Comparison of ENCODE assay signal across 8 cellular contexts in the genomic region with DNA sequence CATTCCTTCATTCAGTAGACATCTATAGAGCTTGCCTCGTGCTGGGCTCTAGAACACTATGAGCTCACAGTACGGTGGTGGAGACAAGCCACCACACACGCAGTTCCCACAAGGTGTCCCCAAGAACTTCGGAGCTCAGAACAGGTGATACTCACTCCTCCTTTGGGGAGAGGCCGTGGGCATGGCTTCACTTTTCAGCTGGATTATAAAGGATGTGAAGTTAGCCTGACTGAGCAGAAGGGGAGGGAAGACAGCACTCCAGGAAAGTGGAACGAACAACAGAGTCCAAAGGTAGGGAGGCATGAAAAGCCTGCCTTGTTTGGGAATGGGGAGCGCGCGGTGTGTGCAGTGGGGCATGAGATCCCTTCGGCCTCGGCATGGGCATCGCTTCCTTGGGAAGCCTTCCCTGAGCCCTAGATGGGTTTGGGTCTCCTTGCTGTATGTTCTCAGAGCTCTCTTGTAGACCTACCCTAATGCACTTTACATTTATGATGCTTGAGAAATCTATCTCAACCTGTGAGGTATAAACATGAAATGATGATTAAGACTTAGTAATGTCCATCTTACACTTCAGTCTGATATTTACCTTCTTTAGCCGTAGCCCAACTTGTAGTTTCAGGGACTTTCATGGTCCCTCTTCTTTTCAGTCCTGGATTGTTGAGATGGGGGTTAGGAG. TPM values are rescaled to one million over a fixed set of nuclear protein-coding genes. Genes with fewer than 3 reads are reported as not detected.
DNase-seq lines count a peak whose midpoint lies in the region; ATAC-seq and TF ChIP-seq lines count a peak whose summit lies in the region.

No MANE protein-coding gene starts in this region.

- H3K9me3 ChIP-seq in HUES64 (ENCODE audit: insufficient read depth, low read depth, low read length): no peaks in the 10 kb centered on the region

- peak overlapping the region; percentile 73 for H3K27ac ChIP-seq in HUES64 (ENCODE audit: low read depth, low read length)
- peak overlapping the region; percentile 96 for H3K27ac ChIP-seq in angular gyrus (ENCODE audit: low read depth, low read length)

- peak; percentile 27 for ATAC-seq in GM21515 (IDR thresholded peaks at IDR 0.05; ENCODE audit: unreplicated experiment)
- ATAC-seq in stimulated activated naive CD8-positive, alpha-beta T cell treated with anti-CD3 and anti-CD28 coated beads, Interleukin-15, amount 100 ng/mL, for 72 hours: peak; percentile 67
- no peak for ATAC-seq in GM19324 (IDR thresholded peaks at IDR 0.05; ENCODE audit: low FRiP score, unreplicated experiment)

- H3K4me3 Mint-ChIP-seq in stimulated activated naive CD8-positive, alpha-beta T cell treated with anti-CD3 and anti-CD28 coated beads, Interleukin-15, amount 100 ng/mL, for 72 hours: peak overlapping the region; percentile 91 to 93

- peaks cover 39% of the 10 kb centered on the region for H3K4me1 Mint-ChIP-seq in stimulated activated naive CD8-positive, alpha-beta T cell treated with anti-CD3 and anti-CD28 coated beads, Interleukin-15, amount 100 ng/mL, for 72 hours

- H3K27ac Mint-ChIP-seq in stimulated activated naive CD8-positive, alpha-beta T cell treated with anti-CD3 and anti-CD28 coated beads, Interleukin-15, amount 100 ng/mL, for 72 hours: peak overlapping the region; percentile 95 to 98

- H3K4me1 ChIP-seq in HUES64 (ENCODE audit: insufficient read depth, low read length): peaks cover 10% of the 10 kb centered on the region

- 24% methylated on average over 13 of the region's 13 CpGs for WGBS in HUES64

- no peaks in the 10 kb centered on the region for H3K9me3 Mint-ChIP-seq in stimulated activated naive CD8-positive, alpha-beta T cell treated with anti-CD3 and anti-CD28 coated beads, Interleukin-15, amount 100 ng/mL, for 72 hours

- H3K4me3 ChIP-seq in HUES64 (ENCODE audit: low read length): peak overlapping the region; percentile 95

- H3K36me3 ChIP-seq in HUES64 (ENCODE audit: insufficient read depth, low read length): no peaks in the 10 kb centered on the region

- peak overlapping the region; percentile 47 for H3K9ac ChIP-seq in HUES64 (ENCODE audit: low read depth, low read length)

- no peak for TF ChIP-seq CTCF in GM10266 (IDR thresholded peaks at IDR 0.05; ENCODE audit: control insufficient read depth, insufficient read depth, low read depth, missing control alignments)

- no peaks in the 10 kb centered on the region for H3K27me3 Mint-ChIP-seq in stimulated activated naive CD8-positive, alpha-beta T cell treated with anti-CD3 and anti-CD28 coated beads, Interleukin-15, amount 100 ng/mL, for 72 hours

- H3K27me3 ChIP-seq in HUES64 (ENCODE audit: insufficient read depth, low read length): no peaks in the 10 kb centered on the region

- DNase-seq in GM10266 (ENCODE audit: extremely low spot score) (peak; percentile 32), iris pigment epithelial cell (ENCODE audit: low read depth) (peak; percentile 42)
- DNase-seq in stimulated activated naive CD8-positive, alpha-beta T cell treated with anti-CD3 and anti-CD28 coated beads, Interleukin-15, amount 100 ng/mL, for 72 hours: no peak
- no peak for DNase-seq in activated CD4-positive, CD25-positive, alpha-beta regulatory T cell (lab: John Stamatoyannopoulos, UW)

RNA-seq across cellular contexts. Expression of a gene that starts 0.9 kb away (rescaled TPM):
- 61.0 TPM for polyA plus RNA-seq in HUES64 (2013, experiment 1 of 2)
- 71.3 TPM for polyA plus RNA-seq in HUES64 (2013, experiment 2 of 2)

RNA-seq across cellular contexts. Expression of a gene that starts 24.5 kb away (rescaled TPM):
- polyA plus RNA-seq in HUES64 (2013, experiment 1 of 2): 1.5 TPM
- 3.2 TPM for polyA plus RNA-seq in HUES64 (2013, experiment 2 of 2)

RNA-seq across cellular contexts. Expression of a gene that starts 35.9 kb away (rescaled TPM):
- 137 TPM for polyA plus RNA-seq in HUES64 (2013, experiment 1 of 2)
- 136 TPM for polyA plus RNA-seq in HUES64 (2013, experiment 2 of 2)

RNA-seq across cellular contexts. Expression of a gene that starts 43.2 kb away (rescaled TPM):
- polyA plus RNA-seq in HUES64 (2013, experiment 1 of 2): 22.1 TPM
- polyA plus RNA-seq in HUES64 (2013, experiment 2 of 2): 20.0 TPM

Comparison
In these comparisons a context has a peak if more than half of its experiments do, and no peak if none do; other contexts are left out.
1. DNase-seq: peak in GM10266 (single experiment) and iris pigment epithelial cell (single experiment); none in stimulated activated naive CD8-positive, alpha-beta T cell treated with anti-CD3 and anti-CD28 coated beads, Interleukin-15, amount 100 ng/mL, for 72 hours (0 of 2) and activated CD4-positive, CD25-positive, alpha-beta regulatory T cell (0 of 4).